Comparison of ENCODE assay signal across 22 cellular contexts in the genomic region with DNA sequence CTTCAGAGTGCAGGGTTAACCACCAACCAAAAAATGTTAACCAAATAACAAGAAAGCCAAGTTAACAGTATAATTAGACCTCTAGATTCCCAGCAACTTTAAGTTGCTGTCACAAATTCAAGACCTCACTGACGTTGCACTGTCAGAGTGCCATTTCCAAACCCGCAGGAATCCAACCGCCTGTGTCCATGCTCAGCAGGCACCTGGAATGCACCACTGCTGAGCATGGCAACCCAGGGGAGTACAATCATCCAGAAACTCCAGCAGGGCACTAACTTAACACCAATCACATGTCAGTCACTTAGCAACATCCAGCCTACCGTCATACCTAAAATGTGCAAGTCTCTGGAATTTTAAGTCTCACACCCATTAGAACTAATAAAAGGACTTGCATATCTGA. TPM values are rescaled to one million over a fixed set of nuclear protein-coding genes. Genes with fewer than 3 reads are reported as not detected.
DNase-seq lines count a peak whose midpoint lies in the region; ATAC-seq and TF ChIP-seq lines count a peak whose summit lies in the region.
"Had no signal": no experiment of that assay in that cellular context is flagged by ENCODE, and none has a peak within 500 bp of the region (broad histone marks: within the 10 kb centered on the region; RNA-seq: fewer than 3 reads in every experiment).

No MANE protein-coding gene starts in this region.

- 80 to 85% methylated on average over 4 of the region's 4 CpGs for WGBS in ectodermal cell, 2 experiments

- H3K4me1 ChIP-seq in ectodermal cell (ENCODE audit: control insufficient read depth, insufficient read depth, low read length), result peaks cover 18% of the 10 kb centered on the region
- H3K4me1 ChIP-seq: BLaER1 had no signal

- ATAC-seq in GM19328 (IDR thresholded peaks at IDR 0.05; ENCODE audit: unreplicated experiment) (no peak), SK-N-SH treated with all-trans-retinoic acid at 6 μM for 48 hours (no peak)
- ATAC-seq: A549, left colon, T-helper 17 cell had no signal

- in situ Hi-C loops in GM13976 (cut with MboI; ENCODE audit: low sequenced_read_pairs, unreplicated experiment), result no loop called here

- H3K27ac ChIP-seq in ectodermal cell (ENCODE audit: insufficient read depth, low read depth, low read length, poor library complexity, severe bottlenecking), result peak overlapping the region; percentile 8
- H3K27ac ChIP-seq: A549, BLaER1 had no signal

- no peak for TF ChIP-seq CTCF in GM13976 (IDR thresholded peaks at IDR 0.05; ENCODE audit: borderline replicate concordance, control extremely low read depth, extremely low read depth, insufficient read depth, missing control alignments)

- H3K9me3 ChIP-seq in ectodermal cell (ENCODE audit: control insufficient read depth, low read length), result no peaks in the 10 kb centered on the region
- H3K9me3 ChIP-seq: A549, BLaER1 had no signal

- DNase-seq in A172 (ENCODE audit: low spot score) (peak; percentile 85), M059J (ENCODE audit: low read depth) (peak; percentile 89), myocyte (ENCODE audit: low read depth) (peak; percentile 55), GM13976 (ENCODE audit: low spot score) (no peak), LoVo (ENCODE audit: low spot score) (no peak)
- DNase-seq: activated CD4-positive, alpha-beta T cell treated with anti-CD3 and anti-CD28 coated beads for 48 hours; activated gamma-delta T cell treated with Interleukin-2 at 50 U/mL for 16 hours; activated T-cell treated with anti-CD3 and anti-CD28 coated beads, Interleukin-2, amount 50 U/mL, for 24 hours; COR-L47; glutamatergic neuron; IMR-90; left colon; NCI-H524 treated with DMSO at 0.1 percent for 48 hours; occipital lobe; retina; substantia nigra; T-helper 17 cell had no signal

- H3K27me3 ChIP-seq in ectodermal cell (ENCODE audit: control insufficient read depth, insufficient read depth, low read length, poor library complexity, severe bottlenecking), result no peaks in the 10 kb centered on the region
- H3K27me3 ChIP-seq: BLaER1 had no signal

- H3K36me3 ChIP-seq in ectodermal cell (ENCODE audit: control insufficient read depth, insufficient read depth, low read length), result no peaks in the 10 kb centered on the region

- no peak overlapping the region for H3K4me3 ChIP-seq in ectodermal cell (ENCODE audit: insufficient read depth, low read depth, low read length)
- H3K4me3 ChIP-seq: A549, BLaER1 had no signal

TF ChIP-seq in SK-N-SH treated with all-trans-retinoic acid at 6 μM for 48 hours, 23 proteins besides CTCF, POLR2A, EP300 and RAD21:
- TF ChIP-seq CREB5 (CRISPR knock-in tag; IDR thresholded peaks at IDR 0.05; ENCODE audit: low read depth) (no peak), GLIS3 (CRISPR knock-in tag; IDR thresholded peaks at IDR 0.05) (no peak), PPARA (CRISPR knock-in tag; IDR thresholded peaks at IDR 0.05; ENCODE audit: borderline replicate concordance) (no peak), ARNTL (CRISPR knock-in tag; IDR thresholded peaks at IDR 0.05; ENCODE audit: borderline replicate concordance, low read depth) (no peak)

RNA-seq across cellular contexts. Expression of gene SMCO4, which starts 48.9 kb away (rescaled TPM):
- total RNA-seq in A172 (2014; rRNA removed; shearing (Covaris generic)), result 6.1 and 12.0 TPM in 2 replicates
- 33.0 and 46.2 TPM in 2 replicates for total RNA-seq in M059J (2014; rRNA removed; shearing (Covaris generic))
- polyA plus RNA-seq in ectodermal cell (2013, experiment 1 of 4), result 35.1 TPM
- polyA plus RNA-seq in ectodermal cell (2013, experiment 2 of 4), result 29.3 TPM
- 33.4 TPM for polyA plus RNA-seq in ectodermal cell (2013, experiment 3 of 4)
- 23.2 TPM for polyA plus RNA-seq in ectodermal cell (2013, experiment 4 of 4)
- 2.2 and 5.6 TPM in 2 replicates for total RNA-seq in myocyte
- polyA plus RNA-seq in myocyte (2012), result 24.2 TPM

Comparison
In these comparisons a context has a peak if more than half of its experiments do, and no peak if none do; other contexts are left out.
1. DNase-seq: peak in A172 (single experiment), M059J (single experiment) and myocyte (single experiment); none in GM13976 (single experiment) and LoVo (single experiment).